1 cellular context compared by ENCODE assay signal in genomic region chr12:88247241-88247643, GRCh38.
TF ChIP-seq lines count a peak whose summit lies in the region.

No MANE protein-coding gene starts in this region.

TF ChIP-seq in GM23338, 12 proteins besides CTCF, POLR2A, EP300 and RAD21:
- TF ChIP-seq ZNF462 (CRISPR knock-in tag; IDR thresholded peaks at IDR 0.05), result no peak
- TF ChIP-seq NANOG (IDR thresholded peaks at IDR 0.05; ENCODE audit: borderline replicate concordance), result no peak
- TF ChIP-seq EZH2phosphoT487 (IDR thresholded peaks at IDR 0.05; ENCODE audit: unreplicated experiment), result no peak
- no peak for TF ChIP-seq STAT1 (IDR thresholded peaks at IDR 0.05; ENCODE audit: unreplicated experiment)
- TF ChIP-seq CREB1 (CRISPR knock-in tag; IDR thresholded peaks at IDR 0.05; ENCODE audit: low read depth), result no peak
- TF ChIP-seq ETS1 (IDR thresholded peaks at IDR 0.05), result no peak
- no peak for TF ChIP-seq ZNF114 (CRISPR knock-in tag; IDR thresholded peaks at IDR 0.05)
- no peak for TF ChIP-seq REST (IDR thresholded peaks at IDR 0.05; ENCODE audit: unreplicated experiment)
- no peak for TF ChIP-seq JUNB (IDR thresholded peaks at IDR 0.05; ENCODE audit: unreplicated experiment)
- no peak for TF ChIP-seq EZH2 (IDR thresholded peaks at IDR 0.05; ENCODE audit: low read depth, unreplicated experiment)
- no peak for TF ChIP-seq POLR2AphosphoS5 (IDR thresholded peaks at IDR 0.05; ENCODE audit: low read depth)
- no peak for TF ChIP-seq ZNF331 (CRISPR knock-in tag; IDR thresholded peaks at IDR 0.05; ENCODE audit: low read depth)
